ENCODE assay signal across 1 cellular context in the genomic region with DNA sequence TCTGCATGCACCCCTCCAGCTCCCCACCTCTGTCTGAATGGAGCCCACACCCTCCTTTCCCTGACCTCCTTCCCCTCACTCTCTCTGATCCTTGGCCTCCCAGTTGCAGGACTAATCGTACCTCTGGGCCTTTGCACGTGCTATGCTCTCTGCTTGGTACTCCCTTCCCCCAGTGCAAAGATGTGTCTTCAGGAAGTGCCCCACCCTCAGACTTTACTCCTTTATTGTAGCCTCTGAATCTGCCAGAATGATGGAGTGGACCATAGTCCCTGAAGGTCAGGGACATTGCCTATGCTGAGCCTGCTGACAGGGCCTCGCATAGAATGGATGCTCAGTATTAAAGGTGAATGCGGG.
TF ChIP-seq lines count a peak whose summit lies in the region.

No MANE protein-coding gene starts in this region.

TF ChIP-seq in GM23338, 12 proteins besides CTCF, POLR2A, EP300 and RAD21 (continued from another document):
- TF ChIP-seq, protein P1, sequence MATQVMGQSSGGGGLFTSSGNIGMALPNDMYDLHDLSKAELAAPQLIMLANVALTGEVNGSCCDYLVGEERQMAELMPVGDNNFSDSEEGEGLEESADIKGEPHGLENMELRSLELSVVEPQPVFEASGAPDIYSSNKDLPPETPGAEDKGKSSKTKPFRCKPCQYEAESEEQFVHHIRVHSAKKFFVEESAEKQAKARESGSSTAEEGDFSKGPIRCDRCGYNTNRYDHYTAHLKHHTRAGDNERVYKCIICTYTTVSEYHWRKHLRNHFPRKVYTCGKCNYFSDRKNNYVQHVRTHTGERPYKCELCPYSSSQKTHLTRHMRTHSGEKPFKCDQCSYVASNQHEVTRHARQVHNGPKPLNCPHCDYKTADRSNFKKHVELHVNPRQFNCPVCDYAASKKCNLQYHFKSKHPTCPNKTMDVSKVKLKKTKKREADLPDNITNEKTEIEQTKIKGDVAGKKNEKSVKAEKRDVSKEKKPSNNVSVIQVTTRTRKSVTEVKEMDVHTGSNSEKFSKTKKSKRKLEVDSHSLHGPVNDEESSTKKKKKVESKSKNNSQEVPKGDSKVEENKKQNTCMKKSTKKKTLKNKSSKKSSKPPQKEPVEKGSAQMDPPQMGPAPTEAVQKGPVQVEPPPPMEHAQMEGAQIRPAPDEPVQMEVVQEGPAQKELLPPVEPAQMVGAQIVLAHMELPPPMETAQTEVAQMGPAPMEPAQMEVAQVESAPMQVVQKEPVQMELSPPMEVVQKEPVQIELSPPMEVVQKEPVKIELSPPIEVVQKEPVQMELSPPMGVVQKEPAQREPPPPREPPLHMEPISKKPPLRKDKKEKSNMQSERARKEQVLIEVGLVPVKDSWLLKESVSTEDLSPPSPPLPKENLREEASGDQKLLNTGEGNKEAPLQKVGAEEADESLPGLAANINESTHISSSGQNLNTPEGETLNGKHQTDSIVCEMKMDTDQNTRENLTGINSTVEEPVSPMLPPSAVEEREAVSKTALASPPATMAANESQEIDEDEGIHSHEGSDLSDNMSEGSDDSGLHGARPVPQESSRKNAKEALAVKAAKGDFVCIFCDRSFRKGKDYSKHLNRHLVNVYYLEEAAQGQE (IDR thresholded peaks at IDR 0.05; ENCODE audit: unreplicated experiment), result no peak
- no peak for TF ChIP-seq CREB1 (CRISPR knock-in tag; IDR thresholded peaks at IDR 0.05; ENCODE audit: low read depth)
